ENCODE assay signal across 20 cellular contexts in genomic region chr13:32545083-32545482, GRCh38.
"Had no signal": no experiment of that assay in that cellular context is flagged by ENCODE, and none has a peak within 500 bp of the region (broad histone marks: within the 10 kb centered on the region; RNA-seq: fewer than 3 reads in every experiment).

No MANE protein-coding gene starts in this region.

- H3K36me3 ChIP-seq: colonic mucosa, lower lobe of right lung, spleen, uterus had no signal

- H3K27ac ChIP-seq: colonic mucosa, foreskin keratinocyte, lower lobe of right lung, uterus had no signal

- DNase-seq: activated CD4-positive, alpha-beta T cell treated with anti-CD3 and anti-CD28 coated beads, Interleukin-2, amount 10 ng/mL, durations not matched to agents 7 days and 5 days; activated CD8-positive, alpha-beta T cell treated with anti-CD3 and anti-CD28 coated beads, Interleukin-2, amount 10 ng/mL, durations not matched to agents 7 days and 5 days; activated naive CD4-positive, alpha-beta T cell treated with anti-CD3 and anti-CD28 coated beads for 36 hours; activated T-cell treated with anti-CD3 and anti-CD28 coated beads, Interleukin-2, amount 50 U/mL, for 4 hours; colonic mucosa; endodermal cell; foreskin keratinocyte; glutamatergic neuron; hypothalamus; islet precursor cell; left colon; lower lobe of right lung; nucleus accumbens; retina; spleen; stimulated activated CD4-positive, alpha-beta T cell treated with anti-CD3 and anti-CD28 coated beads, Interleukin-4, amount 100 ng/mL, for 4 hours; stimulated activated naive CD4-positive, alpha-beta T cell; T-helper 9 cell; uterus had no signal

- H3K9me3 ChIP-seq: colonic mucosa, lower lobe of right lung, spleen, uterus had no signal

- H3K4me3 ChIP-seq: colonic mucosa, lower lobe of right lung, spleen, uterus had no signal

- H3K4me1 ChIP-seq: colonic mucosa, foreskin keratinocyte, lower lobe of right lung, uterus had no signal

- H3K27me3 ChIP-seq: colonic mucosa, spleen, uterus had no signal

- ATAC-seq: activated CD4-positive, CD25-positive, alpha-beta regulatory T cell treated with anti-CD3 and anti-CD28 coated beads, Interleukin-2, amount 50 U/mL, for 24 hours; activated CD8-positive, alpha-beta T cell treated with anti-CD3 and anti-CD28 coated beads, Interleukin-2, amount 10 ng/mL, durations not matched to agents 7 days and 5 days; activated T-cell treated with anti-CD3 and anti-CD28 coated beads, Interleukin-2, amount 50 U/mL, for 4 hours; foreskin keratinocyte; left colon; lower lobe of right lung had no signal
